ENCODE assay signal across 1 cellular context in genomic region chr5:9455826-9456434, GRCh38.
TF ChIP-seq lines count a peak whose summit lies in the region.

No MANE protein-coding gene starts in this region.

TF ChIP-seq in IMR-90, 13 proteins besides CTCF, POLR2A, EP300 and RAD21:
- no peak for TF ChIP-seq CHD1 (IDR thresholded peaks at IDR 0.05; ENCODE audit: low read depth, low read length)
- no peak for TF ChIP-seq CEBPB (IDR thresholded peaks at IDR 0.05; ENCODE audit: low read depth, low read length)
- TF ChIP-seq MAZ (IDR thresholded peaks at IDR 0.05; ENCODE audit: borderline replicate concordance, low read depth, low read length): no peak
- TF ChIP-seq MXI1 (IDR thresholded peaks at IDR 0.05; ENCODE audit: borderline replicate concordance, low read depth, low read length): no peak
- no peak for TF ChIP-seq MAFK (IDR thresholded peaks at IDR 0.05; ENCODE audit: low read depth, low read length)
- no peak for TF ChIP-seq ELK1 (IDR thresholded peaks at IDR 0.05; ENCODE audit: borderline replicate concordance, low read depth, low read length)
- no peak for TF ChIP-seq USF2 (IDR thresholded peaks at IDR 0.05; ENCODE audit: low read depth, low read length)
- no peak for TF ChIP-seq BHLHE40 (IDR thresholded peaks at IDR 0.05; ENCODE audit: low read depth, low read length)
- no peak for TF ChIP-seq NFE2L2 (IDR thresholded peaks at IDR 0.05; ENCODE audit: low read depth, low read length)
- no peak for TF ChIP-seq RFX5 (IDR thresholded peaks at IDR 0.05; ENCODE audit: low read depth, low read length)
- no peak for TF ChIP-seq RCOR1 (IDR thresholded peaks at IDR 0.05; ENCODE audit: insufficient replicate concordance, low read length)
- no peak for TF ChIP-seq FOS (IDR thresholded peaks at IDR 0.05; ENCODE audit: low read depth, low read length)
- no peak for TF ChIP-seq SMC3 (IDR thresholded peaks at IDR 0.05; ENCODE audit: low read depth, low read length)
